ENCODE assay signal across 9 cellular contexts in genomic region chr9:95336281-95336680, GRCh38. TPM values are rescaled to one million over a fixed set of nuclear protein-coding genes. Genes with fewer than 3 reads are reported as not detected.
DNase-seq lines count a peak whose midpoint lies in the region; TF ChIP-seq lines count a peak whose summit lies in the region.
"Had no signal": no experiment of that assay in that cellular context is flagged by ENCODE, and none has a peak within 500 bp of the region (broad histone marks: within the 10 kb centered on the region; RNA-seq: fewer than 3 reads in every experiment).

No MANE protein-coding gene starts in this region.

- H3K4me3 ChIP-seq in GM12865 (ENCODE audit: low read depth, low read length), result no peak overlapping the region
- no peak overlapping the region for H3K4me3 ChIP-seq in kidney epithelial cell (ENCODE audit: low read depth, low read length)
- H3K4me3 ChIP-seq in lower leg skin (ENCODE audit: low read depth, poor library complexity, severe bottlenecking), result no peak overlapping the region

- whole genome bisulfite sequencing in lower leg skin, 2 donors, result 85 to 91% methylated on average over 3 of the region's 3 CpGs

- no peak for TF ChIP-seq POLR2A in lower leg skin (IDR thresholded peaks at IDR 0.05)

- in situ Hi-C loops in ACHN (cut with HindIII; ENCODE audit: low pct_ligation_motif_present, low pct_unique_long_range_greater_than_20kb, low sequenced_read_pairs), result no loop called here

- DNase-seq in ACHN, result peak; percentile 24
- peak; percentile 37 for DNase-seq in GM12865 (ENCODE audit: low read depth)
- peak; percentile 41 for DNase-seq in activated CD4-positive, CD25-positive, alpha-beta regulatory T cell treated with anti-CD3 and anti-CD28 coated beads, Interleukin-2, amount 50 U/mL, for 72 hours
- no peak for DNase-seq in kidney epithelial cell (ENCODE audit: low read depth)
- DNase-seq in NCI-H2227 treated with DMSO at 0.1 percent for 48 hours (lab: John Stamatoyannopoulos, UW), result no peak
- DNase-seq in H4 (ENCODE audit: low spot score), result no peak
- DNase-seq in cerebellum (ENCODE audit: low spot score), result no peak
- no peak for DNase-seq in lower leg skin (ENCODE audit: low spot score in 2 of 2)
- DNase-seq: NCI-H187 treated with DMSO at 0.1 percent for 48 hours had no signal

- no peaks in the 10 kb centered on the region for H3K27me3 ChIP-seq in kidney epithelial cell (ENCODE audit: control insufficient read depth, insufficient read depth, low read length)

- H3K36me3 ChIP-seq in kidney epithelial cell (ENCODE audit: control insufficient read depth, insufficient read depth, low read length), result no peaks in the 10 kb centered on the region

- peak; percentile 50 for TF ChIP-seq CTCF in GM12865 (IDR thresholded peaks at IDR 0.05; ENCODE audit: insufficient read depth, low read depth, low read length, missing control alignments)
- peak; percentile 14 for TF ChIP-seq CTCF in kidney epithelial cell (IDR thresholded peaks at IDR 0.05; ENCODE audit: insufficient read depth, low read length, poor library complexity, severe bottlenecking)
- TF ChIP-seq CTCF in lower leg skin (IDR thresholded peaks at IDR 0.05), result no peak

- intact Hi-C loops in lower leg skin (cut with DNase I; ENCODE audit: low total_unique reads), result no loop called here

RNA-seq across cellular contexts. Expression of gene FANCC, which starts 18.8 kb away (rescaled TPM):
- total RNA-seq in kidney epithelial cell (6.1 and 7.0 TPM in 2 replicates), cerebellum (27.0 TPM), lower leg skin (10 to 100 TPM in 1 of 4 donors, 1 to 10 TPM in 3; 6.7 to 10.2 (median 8.1) TPM)
- 8.7 and 12.3 TPM in 2 replicates for total RNA-seq in H4 (2014; rRNA removed; shearing (Covaris generic))

Comparison
In these comparisons a context has a peak if more than half of its experiments do, and no peak if none do; other contexts are left out.
1. DNase-seq: peak in ACHN (single experiment), GM12865 (single experiment) and activated CD4-positive, CD25-positive, alpha-beta regulatory T cell treated with anti-CD3 and anti-CD28 coated beads, Interleukin-2, amount 50 U/mL, for 72 hours (single experiment); none in kidney epithelial cell (single experiment), NCI-H2227 treated with DMSO at 0.1 percent for 48 hours (single experiment), H4 (single experiment), cerebellum (single experiment) and lower leg skin (0 of 2).
2. CTCF ChIP-seq: peak in GM12865 (single experiment) and kidney epithelial cell (single experiment); none in lower leg skin (0 of 3).